In the genomic region with DNA sequence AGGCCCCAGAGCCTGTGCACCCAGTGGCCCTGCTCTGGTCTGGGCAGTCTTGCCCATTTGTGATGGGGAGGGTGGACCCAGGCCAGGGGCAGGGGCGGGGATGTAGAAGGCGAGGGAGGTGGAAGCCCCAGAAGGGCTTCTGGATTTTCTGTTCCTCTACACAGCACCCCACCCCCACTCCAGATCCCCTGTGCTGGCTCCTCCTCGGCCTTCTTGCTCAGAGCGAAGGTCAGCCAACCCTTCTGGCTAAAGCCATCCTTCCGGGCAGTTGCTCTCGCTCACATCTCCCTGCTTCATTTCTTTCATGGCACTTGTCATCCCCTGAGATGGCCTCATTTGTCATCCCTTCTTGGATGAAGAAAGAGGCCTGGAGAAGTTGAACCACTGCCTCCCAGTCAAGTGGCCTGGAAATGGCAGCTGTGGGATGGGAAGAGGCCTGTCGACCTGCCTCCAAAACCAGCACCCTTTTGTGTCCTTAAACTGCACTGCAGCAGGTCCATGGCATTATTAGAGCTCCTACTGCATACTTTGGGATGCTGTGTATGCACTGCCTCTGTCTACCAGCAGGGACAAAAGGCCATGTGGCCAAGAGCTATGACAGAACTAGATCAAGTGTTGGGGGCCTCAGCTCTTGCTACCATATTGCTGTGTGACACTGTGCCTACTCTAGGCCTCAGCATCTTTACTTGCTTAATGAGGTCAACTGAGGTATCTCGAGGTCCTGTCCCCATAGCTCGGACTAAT, we compare ENCODE assay signal across 17 cellular contexts. TPM values are rescaled to one million over a fixed set of nuclear protein-coding genes. Genes with fewer than 3 reads are reported as not detected.
DNase-seq lines count a peak whose midpoint lies in the region; ATAC-seq and TF ChIP-seq lines count a peak whose summit lies in the region.
"Had no signal": no experiment of that assay in that cellular context is flagged by ENCODE, and none has a peak within 500 bp of the region (broad histone marks: within the 10 kb centered on the region; RNA-seq: fewer than 3 reads in every experiment).

No MANE protein-coding gene starts in this region.

- H3K27ac ChIP-seq in CD8-positive, alpha-beta T cell (ENCODE audit: low read depth, low read length) = no peak overlapping the region
- H3K27ac ChIP-seq in MM.1S (ENCODE audit: low read length) (no peak overlapping the region), esophagus muscularis mucosa (replicated peaks in 1 of 4) (peak overlapping the region; percentile 79 to 84 (median 82)), psoas muscle (peak overlapping the region; percentile 89)

- H3K9me3 ChIP-seq in CD8-positive, alpha-beta T cell (ENCODE audit: low read length) = no peaks in the 10 kb centered on the region
- no peaks in the 10 kb centered on the region for H3K9me3 ChIP-seq in MM.1S (replicated peaks; ENCODE audit: insufficient read depth, low read length)
- no peaks in the 10 kb centered on the region for H3K9me3 ChIP-seq in esophagus muscularis mucosa
- no peaks in the 10 kb centered on the region for H3K9me3 ChIP-seq in psoas muscle

- H3K4me1 ChIP-seq in CD8-positive, alpha-beta T cell (ENCODE audit: insufficient read depth, low read length) = no peaks in the 10 kb centered on the region
- no peaks in the 10 kb centered on the region for H3K4me1 ChIP-seq in MM.1S (ENCODE audit: low read length)
- peaks cover 50 to 75% (median 64%) of the 10 kb centered on the region in 4 donors for H3K4me1 ChIP-seq in esophagus muscularis mucosa
- H3K4me1 ChIP-seq in psoas muscle = peaks cover 80% of the 10 kb centered on the region

- H3K27me3 ChIP-seq in CD8-positive, alpha-beta T cell (ENCODE audit: insufficient read depth, low read length) = no peaks in the 10 kb centered on the region
- H3K27me3 ChIP-seq in MM.1S (replicated peaks; ENCODE audit: insufficient read depth, low read length) (no peaks in the 10 kb centered on the region), esophagus muscularis mucosa (no peaks in the 10 kb centered on the region), psoas muscle (ENCODE audit: insufficient read depth in 3 of 3, low read length in 2 of 3) (no peaks in the 10 kb centered on the region)

- H3K4me3 Mint-ChIP-seq in CD8-positive, alpha-beta T cell = no peak overlapping the region
- H3K4me3 Mint-ChIP-seq: CD4-positive, CD25-positive, alpha-beta regulatory T cell had no signal

- H3K9ac ChIP-seq in MM.1S (ENCODE audit: low read length) = no peak overlapping the region

- TF ChIP-seq CTCF in CD8-positive, alpha-beta T cell (IDR thresholded peaks at IDR 0.05) = no peak
- TF ChIP-seq CTCF in MM.1S (IDR thresholded peaks at IDR 0.05; ENCODE audit: low read length) (peak; percentile 9; the same call in 1 of the 2 replicates), esophagus muscularis mucosa (IDR thresholded peaks at IDR 0.05) (peak in 1 of 3 experiments; percentile 16), psoas muscle (IDR thresholded peaks at IDR 0.05) (peak; percentile 23), lower leg skin (IDR thresholded peaks at IDR 0.05) (no peak), GM10248 (IDR thresholded peaks at IDR 0.05; ENCODE audit: control extremely low read depth, extremely low read depth, low read depth, missing control alignments) (no peak)

- CTCF ChIA-PET in CD8-positive, alpha-beta T cell (lab: Charles Lee) = interaction anchor here (0.7 to 3.9 kb wide), 5 partner anchors 12 to 154 kb away, joined by 3 to 24 read pairs (median 4); no protein-coding TSS in a partner anchor
- CTCF ChIA-PET in GM10248 (lab: Yijun Ruan, JAX) = interaction anchor here (0.9 to 2.7 kb wide), 11 partner anchors 11 to 62 kb away, joined by 3 to 29 read pairs (median 3); partner anchors contain the start of gene PEDS1

- H3K4me2 ChIP-seq in MM.1S (ENCODE audit: low read depth, low read length) = no peak overlapping the region

- no peaks in the 10 kb centered on the region for H3K9me2 ChIP-seq in MM.1S (replicated peaks; ENCODE audit: insufficient read depth, low read length)

- H3K4me3 ChIP-seq in CD8-positive, alpha-beta T cell (ENCODE audit: low read depth, low read length) = no peak overlapping the region
- H3K4me3 ChIP-seq in MM.1S (ENCODE audit: low read length) (no peak overlapping the region), esophagus muscularis mucosa (no peak overlapping the region), psoas muscle (no peak overlapping the region), lower leg skin (ENCODE audit: low read depth, poor library complexity, severe bottlenecking) (no peak overlapping the region)
- H3K4me3 ChIP-seq: lung had no signal

- intact Hi-C loops in CD8-positive, alpha-beta T cell (cut with DNase I, micrococcal nuclease) = no loop called here
- intact Hi-C loops in esophagus muscularis mucosa (cut with DNase I) (no loop called here), psoas muscle (cut with DNase I) (no loop called here), lower leg skin (cut with DNase I; ENCODE audit: low total_unique reads) (no loop called here)

- H3K27ac Mint-ChIP-seq in CD8-positive, alpha-beta T cell = peak overlapping the region; percentile 6

- POLR2A ChIA-PET in CD8-positive, alpha-beta T cell (lab: Charles Lee) = interaction anchor here (0.6 kb wide), 1 partner anchor 19 kb away, joined by 3 read pairs; no protein-coding TSS in a partner anchor
- POLR2A ChIA-PET in GM10248 (lab: Yijun Ruan, JAX) = no interaction called here

- no peaks in the 10 kb centered on the region for H4K20me1 ChIP-seq in MM.1S (ENCODE audit: insufficient read depth, low read length)

- DNase-seq in CD8-positive, alpha-beta T cell = no peak
- no peak for DNase-seq in MM.1S
- DNase-seq in esophagus muscularis mucosa (ENCODE audit: extremely low spot score) = no peak
- peak; percentile 76 to 87 for DNase-seq in psoas muscle
- no peak for DNase-seq in activated CD4-positive, alpha-beta T cell treated with anti-CD3 and anti-CD28 coated beads for 4 hours
- no peak for DNase-seq in lower leg skin (ENCODE audit: low spot score in 2 of 2)
- DNase-seq in activated naive CD4-positive, alpha-beta T cell (lab: John Stamatoyannopoulos, UW) = no peak
- DNase-seq in GM10248 (ENCODE audit: extremely low spot score) = no peak
- DNase-seq: CD4-positive, CD25-positive, alpha-beta regulatory T cell; hippocampal formation; NCI-H1436; NCI-H526; nucleus accumbens; stimulated activated CD4-positive, alpha-beta T cell treated with anti-CD3 and anti-CD28 coated beads, Interleukin-2, amount 100 ng/mL, for 24 hours; stimulated activated naive CD4-positive, alpha-beta T cell treated with Interleukin-2 at 50 U/mL for 16 hours had no signal

- TF ChIP-seq EP300 in esophagus muscularis mucosa (IDR thresholded peaks at IDR 0.05) = no peak

- no peak overlapping the region for H2AFZ ChIP-seq in MM.1S (ENCODE audit: low read length)

- no peak for TF ChIP-seq POLR2A in esophagus muscularis mucosa (IDR thresholded peaks at IDR 0.05; ENCODE audit: low read depth)
- no peak for TF ChIP-seq POLR2A in lower leg skin (IDR thresholded peaks at IDR 0.05)

- WGBS in esophagus muscularis mucosa = 78% methylated on average over 9 of the region's 9 CpGs
- 38 to 47% (median 38%) methylated on average over 7 to 9 of the region's 9 CpGs for WGBS in psoas muscle, 3 donors
- WGBS in lower leg skin, 2 donors = 80 to 88% methylated on average over 9 of the region's 9 CpGs

- no peaks in the 10 kb centered on the region for H3K9me3 Mint-ChIP-seq in CD8-positive, alpha-beta T cell
- H3K9me3 Mint-ChIP-seq: activated naive CD4-positive, alpha-beta T cell treated with anti-CD3 and anti-CD28 coated beads, Interleukin-2, amount 50 U/mL, for 72 hours; CD4-positive, CD25-positive, alpha-beta regulatory T cell had no signal

- no peak for ATAC-seq in CD8-positive, alpha-beta T cell
- peak; percentile 76 to 85 (median 81) for ATAC-seq in psoas muscle
- ATAC-seq: activated naive CD4-positive, alpha-beta T cell treated with anti-CD3 and anti-CD28 coated beads, Interleukin-2, amount 50 U/mL, for 72 hours had no signal

- peaks cover 4% of the 10 kb centered on the region; the same call in 1 of the 2 replicates for H3K79me2 ChIP-seq in MM.1S (ENCODE audit: low read length)

- peaks cover 67% of the 10 kb centered on the region for H3K36me3 Mint-ChIP-seq in CD8-positive, alpha-beta T cell

- H3K36me3 ChIP-seq in CD8-positive, alpha-beta T cell (ENCODE audit: insufficient read depth, low read length) = peaks cover 39% of the 10 kb centered on the region
- no peaks in the 10 kb centered on the region for H3K36me3 ChIP-seq in MM.1S (replicated peaks; ENCODE audit: insufficient read depth, low read length)
- H3K36me3 ChIP-seq in esophagus muscularis mucosa = peaks cover under 1 to 43% (median 22%) of the 10 kb centered on the region in 4 donors
- H3K36me3 ChIP-seq in psoas muscle (ENCODE audit: insufficient read depth in 1 of 2, low read depth in 1 of 2) = peaks cover 7 to 21% of the 10 kb centered on the region in 2 donors

- peaks cover 5% of the 10 kb centered on the region for H3K4me1 Mint-ChIP-seq in CD8-positive, alpha-beta T cell (ENCODE audit: low read depth)

- H3K27me3 Mint-ChIP-seq in CD8-positive, alpha-beta T cell (ENCODE audit: low read depth) = no peaks in the 10 kb centered on the region
- H3K27me3 Mint-ChIP-seq: CD4-positive, CD25-positive, alpha-beta regulatory T cell had no signal

- no peaks in the 10 kb centered on the region for H3F3A ChIP-seq in MM.1S (ENCODE audit: insufficient read depth, low read length)

RNA-seq across cellular contexts. Expression of gene PEDS1, which starts 19.9 kb away (rescaled TPM):
- 10 to 100 TPM; 19.0 to 20.8 TPM for total RNA-seq in CD8-positive, alpha-beta T cell
- total RNA-seq in esophagus muscularis mucosa (10 to 100 TPM; 22.2 to 50.3 (median 30.7) TPM), psoas muscle (10 to 100 TPM; 17.5 to 59.2 (median 35.0) TPM), lower leg skin (10 to 100 TPM; 47.3 to 69.3 (median 59.6) TPM)
- polyA plus RNA-seq in psoas muscle = 10 to 100 TPM; 23.8 to 55.1 (median 49.2) TPM

RNA-seq across cellular contexts. Expression of gene UBE2V1, which starts 20.7 kb away (rescaled TPM):
- total RNA-seq in CD8-positive, alpha-beta T cell = 100 to 1,000 TPM; 108 to 112 TPM
- total RNA-seq in esophagus muscularis mucosa (100 to 1,000 TPM in 1 of 4 donors, 10 to 100 TPM in 3; 66.8 to 104 (median 78.3) TPM), psoas muscle (10 to 100 TPM; 45.2 to 78.1 (median 57.5) TPM), lower leg skin (100 to 1,000 TPM in 1 of 4 donors, 10 to 100 TPM in 3; 50.8 to 105 (median 75.6) TPM)
- 100 to 1,000 TPM in 2 of 3 donors, 10 to 100 TPM in 1; 57.1 to 165 (median 103) TPM for polyA plus RNA-seq in psoas muscle

RNA-seq across cellular contexts. Expression of gene CEBPB, which starts 57.0 kb away (rescaled TPM):
- total RNA-seq in CD8-positive, alpha-beta T cell = 10 to 100 TPM; 37.2 to 37.6 TPM
- 100 to 1,000 TPM; 105 to 195 (median 144) TPM for total RNA-seq in esophagus muscularis mucosa
- total RNA-seq in psoas muscle = 100 to 1,000 TPM; 144 to 445 (median 283) TPM
- 100 to 1,000 TPM in 1 of 3 donors, 10 to 100 TPM in 2; 38.7 to 125 (median 83.2) TPM for polyA plus RNA-seq in psoas muscle
- 100 to 1,000 TPM; 154 to 221 (median 195) TPM for total RNA-seq in lower leg skin

Comparison
In these comparisons a context has a peak if more than half of its experiments do, and no peak if none do; other contexts are left out.
1. DNase-seq: peak in psoas muscle (2 of 2); none in CD8-positive, alpha-beta T cell (0 of 7), MM.1S (single experiment), esophagus muscularis mucosa (single experiment), activated CD4-positive, alpha-beta T cell treated with anti-CD3 and anti-CD28 coated beads for 4 hours (0 of 2), lower leg skin (0 of 2), activated naive CD4-positive, alpha-beta T cell (0 of 4) and GM10248 (single experiment).
2. H3K27ac ChIP-seq: peak in esophagus muscularis mucosa (4 of 4) and psoas muscle (single experiment); none in CD8-positive, alpha-beta T cell (single experiment) and MM.1S (single experiment).
3. CTCF ChIP-seq: peak in MM.1S (single experiment) and psoas muscle (single experiment); none in CD8-positive, alpha-beta T cell (single experiment), lower leg skin (0 of 3) and GM10248 (single experiment).